In genomic region chr7:7707756-7708310, GRCh38 we compare ENCODE assay signal across 2 cellular contexts.
TF ChIP-seq lines count a peak whose summit lies in the region.

No MANE protein-coding gene starts in this region.

TF ChIP-seq in WTC11, 78 proteins besides CTCF, POLR2A, EP300 and RAD21 (continued from another document):
- no peak for TF ChIP-seq OVOL2 (CRISPR knock-in tag; IDR thresholded peaks at IDR 0.05; ENCODE audit: borderline replicate concordance)
- TF ChIP-seq, protein P1, sequence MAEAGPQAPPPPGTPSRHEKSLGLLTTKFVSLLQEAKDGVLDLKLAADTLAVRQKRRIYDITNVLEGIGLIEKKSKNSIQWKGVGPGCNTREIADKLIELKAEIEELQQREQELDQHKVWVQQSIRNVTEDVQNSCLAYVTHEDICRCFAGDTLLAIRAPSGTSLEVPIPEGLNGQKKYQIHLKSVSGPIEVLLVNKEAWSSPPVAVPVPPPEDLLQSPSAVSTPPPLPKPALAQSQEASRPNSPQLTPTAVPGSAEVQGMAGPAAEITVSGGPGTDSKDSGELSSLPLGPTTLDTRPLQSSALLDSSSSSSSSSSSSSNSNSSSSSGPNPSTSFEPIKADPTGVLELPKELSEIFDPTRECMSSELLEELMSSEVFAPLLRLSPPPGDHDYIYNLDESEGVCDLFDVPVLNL (CRISPR knock-in tag; IDR thresholded peaks at IDR 0.05; ENCODE audit: borderline replicate concordance, low read depth): no peak
- TF ChIP-seq, protein P2, sequence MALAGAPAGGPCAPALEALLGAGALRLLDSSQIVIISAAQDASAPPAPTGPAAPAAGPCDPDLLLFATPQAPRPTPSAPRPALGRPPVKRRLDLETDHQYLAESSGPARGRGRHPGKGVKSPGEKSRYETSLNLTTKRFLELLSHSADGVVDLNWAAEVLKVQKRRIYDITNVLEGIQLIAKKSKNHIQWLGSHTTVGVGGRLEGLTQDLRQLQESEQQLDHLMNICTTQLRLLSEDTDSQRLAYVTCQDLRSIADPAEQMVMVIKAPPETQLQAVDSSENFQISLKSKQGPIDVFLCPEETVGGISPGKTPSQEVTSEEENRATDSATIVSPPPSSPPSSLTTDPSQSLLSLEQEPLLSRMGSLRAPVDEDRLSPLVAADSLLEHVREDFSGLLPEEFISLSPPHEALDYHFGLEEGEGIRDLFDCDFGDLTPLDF (CRISPR knock-in tag; IDR thresholded peaks at IDR 0.05): no peak
TF ChIP-seq in WTC11: peak in this region for 0.

TF ChIP-seq in HEK293T, 16 proteins besides CTCF, POLR2A, EP300 and RAD21 (continued from another document):
- no peak for TF ChIP-seq PKNOX1 (IDR thresholded peaks at IDR 0.05)
- no peak for TF ChIP-seq FOXA1 (IDR thresholded peaks at IDR 0.05)
- TF ChIP-seq CTBP1 (IDR thresholded peaks at IDR 0.05; ENCODE audit: borderline replicate concordance): no peak
- no peak for TF ChIP-seq SUZ12 (IDR thresholded peaks at IDR 0.05)
- TF ChIP-seq ARNT (IDR thresholded peaks at IDR 0.05): no peak
- TF ChIP-seq TARDBP (IDR thresholded peaks at IDR 0.05): no peak
- TF ChIP-seq NFRKB (IDR thresholded peaks at IDR 0.05): no peak
- no peak for TF ChIP-seq HDGF (IDR thresholded peaks at IDR 0.05; ENCODE audit: borderline replicate concordance)
- TF ChIP-seq FOXM1 (IDR thresholded peaks at IDR 0.05; ENCODE audit: borderline replicate concordance): no peak
- TF ChIP-seq L3MBTL2 (conservative IDR thresholded peaks at IDR 0.05): no peak
- TF ChIP-seq LEF1 (IDR thresholded peaks at IDR 0.05; ENCODE audit: borderline replicate concordance): no peak
- no peak for TF ChIP-seq SP1 (IDR thresholded peaks at IDR 0.05)
- TF ChIP-seq ELF4 (IDR thresholded peaks at IDR 0.05): no peak
